In genomic region chr10:45672201-45673073, GRCh38 we compare ENCODE assay signal across 8 cellular contexts. TPM values are rescaled to one million over a fixed set of nuclear protein-coding genes. Genes with fewer than 3 reads are reported as not detected.
DNase-seq lines count a peak whose midpoint lies in the region; ATAC-seq and TF ChIP-seq lines count a peak whose summit lies in the region.

Gene ZFAND4 (minus strand): TSS chr10:45672772. CDS start chr10:45663725, 9,047 bp downstream.

- H3K36me3 ChIP-seq in HUES64 (ENCODE audit: insufficient read depth, low read length) (no peaks in the 10 kb centered on the region), OCI-LY3 (replicated peaks; ENCODE audit: low read depth, low read length) (no peaks in the 10 kb centered on the region), esophagus (ENCODE audit: control insufficient read depth in 2 of 2, insufficient read depth in 2 of 2, low read length in 1 of 2) (no peaks in the 10 kb centered on the region), muscle layer of colon (ENCODE audit: insufficient read depth, low read length) (no peaks in the 10 kb centered on the region)

- H3K27ac ChIP-seq in HUES64 (ENCODE audit: low read depth, low read length): peak within 1 kb of the TSS; percentile 86
- no peak within 1 kb of the TSS for H3K27ac ChIP-seq in OCI-LY3 (ENCODE audit: low read length)
- peak within 1 kb of the TSS; percentile 32 to 79 for H3K27ac ChIP-seq in esophagus (ENCODE audit: low read depth in 2 of 2, low read length in 1 of 2)
- H3K27ac ChIP-seq in muscle layer of colon (ENCODE audit: low read depth, low read length): peak within 1 kb of the TSS; percentile 83

- H3K4me3 ChIP-seq in HUES64 (ENCODE audit: low read length) (peak within 1 kb of the TSS; percentile 81), OCI-LY3 (ENCODE audit: low read length) (peak within 1 kb of the TSS; percentile 81), esophagus (ENCODE audit: low read depth in 1 of 2, low read length in 2 of 2) (peak within 1 kb of the TSS; percentile 80 to 83), muscle layer of colon (ENCODE audit: low read depth in 1 of 2, low read length in 2 of 2) (peak within 1 kb of the TSS; percentile 67 to 84)

- H2AFZ ChIP-seq in OCI-LY3 (ENCODE audit: low read depth, low read length): peak within 1 kb of the TSS; percentile 89; the same call in 1 of the 2 replicates

- H3K4me2 ChIP-seq in OCI-LY3 (ENCODE audit: low read length): peak within 1 kb of the TSS; percentile 75

- H3K79me2 ChIP-seq in OCI-LY3 (ENCODE audit: low read length): no peaks in the 10 kb centered on the region

- under 1% methylated on average over 95 of the region's 95 CpGs for WGBS in HUES64
- WGBS in esophagus, 2 donors: 1% methylated on average over 79 to 95 of the region's 95 CpGs

- H3K27me3 ChIP-seq in HUES64 (ENCODE audit: insufficient read depth, low read length) (no peaks in the 10 kb centered on the region), OCI-LY3 (ENCODE audit: low read depth, low read length) (no peaks in the 10 kb centered on the region), esophagus (ENCODE audit: control insufficient read depth in 1 of 2, insufficient read depth in 2 of 2, low read length in 2 of 2) (no peaks in the 10 kb centered on the region), muscle layer of colon (ENCODE audit: control insufficient read depth in 1 of 2, insufficient read depth in 2 of 2, low read length in 2 of 2) (no peaks in the 10 kb centered on the region)

- DNase-seq in DMS 273 treated with DMSO at 0.1 percent for 48 hours (lab: John Stamatoyannopoulos, UW) (peak; percentile 75), activated T-cell treated with anti-CD3 and anti-CD28 coated beads for 48 hours (ENCODE audit: low read depth) (peak; percentile 94)
- DNase-seq in stimulated activated CD8-positive, alpha-beta memory T cell treated with anti-CD3 and anti-CD28 coated beads, Interleukin-7, amount 100 ng/mL, for 24 hours (ENCODE audit: low read depth): peak; percentile 82

- H3K4me1 ChIP-seq in HUES64 (ENCODE audit: insufficient read depth, low read length) (no peaks in the 10 kb centered on the region), OCI-LY3 (ENCODE audit: low read length) (no peaks in the 10 kb centered on the region), esophagus (ENCODE audit: control insufficient read depth in 2 of 2, insufficient read depth in 2 of 2, low read length in 1 of 2) (no peaks in the 10 kb centered on the region), muscle layer of colon (ENCODE audit: insufficient read depth, low read length) (no peaks in the 10 kb centered on the region)

- TF ChIP-seq CTCF in OCI-LY3 (IDR thresholded peaks at IDR 0.05; ENCODE audit: low read depth, low read length): no peak; the same call in 1 of the 2 replicates

- H3K9me3 ChIP-seq in HUES64 (ENCODE audit: insufficient read depth, low read depth, low read length) (no peaks in the 10 kb centered on the region), OCI-LY3 (ENCODE audit: insufficient read depth, low read length) (no peaks in the 10 kb centered on the region), esophagus (ENCODE audit: control insufficient read depth in 2 of 2, insufficient read depth in 1 of 2, low read depth in 1 of 2, low read length in 1 of 2) (no peaks in the 10 kb centered on the region), muscle layer of colon (ENCODE audit: low read length) (no peaks in the 10 kb centered on the region)

- H4K20me1 ChIP-seq in OCI-LY3 (ENCODE audit: insufficient read depth, low read length): no peaks in the 10 kb centered on the region

- peak within 1 kb of the TSS; percentile 86 for H3K9ac ChIP-seq in HUES64 (ENCODE audit: low read depth, low read length)
- H3K9ac ChIP-seq in OCI-LY3 (ENCODE audit: low read length): peak within 1 kb of the TSS; percentile 64
- H3K9ac ChIP-seq in muscle layer of colon (ENCODE audit: low read length): peak within 1 kb of the TSS; percentile 85

- peak; percentile 96 for ATAC-seq in GM21423 (IDR thresholded peaks at IDR 0.05; ENCODE audit: unreplicated experiment)

RNA-seq across cellular contexts. Expression of gene ZFAND4, which starts in this region (rescaled TPM):
- polyA plus RNA-seq in HUES64 (2013, experiment 1 of 2): 6.2 TPM
- polyA plus RNA-seq in HUES64 (2013, experiment 2 of 2): 7.8 TPM
- polyA plus RNA-seq in esophagus: 1 to 10 TPM; 1.9 to 2.2 TPM
